In the genomic region with DNA sequence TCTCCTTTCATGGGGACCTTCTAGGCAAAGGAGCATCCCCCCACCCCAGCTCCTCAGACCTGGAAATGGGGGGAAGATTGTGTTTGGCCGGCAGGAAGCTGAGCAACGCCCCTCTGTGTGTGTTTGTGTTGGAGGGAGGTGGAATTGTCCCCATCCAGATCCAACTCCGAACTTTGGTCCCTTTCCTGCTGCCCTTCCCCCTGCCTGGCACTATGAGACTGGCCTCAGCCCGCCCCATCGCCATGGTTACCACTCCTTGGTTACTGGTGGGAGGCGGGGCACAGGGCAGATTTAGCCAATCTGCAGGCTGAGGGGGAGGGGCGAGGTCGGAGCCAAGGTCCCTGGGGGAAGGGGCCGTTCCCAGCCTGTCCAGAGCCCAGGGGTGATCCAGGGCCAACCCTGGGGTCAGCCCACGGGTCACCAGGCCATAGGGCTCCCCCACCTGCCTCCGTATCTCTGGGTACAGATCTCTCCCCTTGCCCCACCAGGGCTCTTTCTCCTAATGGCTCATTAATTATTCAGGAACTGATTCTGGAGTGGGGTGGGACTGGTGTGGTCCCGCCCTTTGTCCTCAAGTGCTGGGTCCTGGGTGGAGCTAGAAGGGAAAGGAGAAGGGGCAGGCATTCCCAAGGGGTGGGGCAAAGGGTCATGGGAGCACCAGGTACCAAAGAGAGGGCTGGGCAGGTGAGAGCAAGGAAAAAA, we compare ENCODE assay signal across 8 cellular contexts. TPM values are rescaled to one million over a fixed set of nuclear protein-coding genes. Genes with fewer than 3 reads are reported as not detected.
DNase-seq lines count a peak whose midpoint lies in the region; ATAC-seq and TF ChIP-seq lines count a peak whose summit lies in the region.

No MANE protein-coding gene starts in this region.

- H3K4me3 Mint-ChIP-seq in effector memory CD8-positive, alpha-beta T cell = no peak overlapping the region
- no peak overlapping the region for H3K4me3 Mint-ChIP-seq in activated CD4-positive, alpha-beta T cell treated with anti-CD3 and anti-CD28 coated beads, Interleukin-2, amount 10 ng/mL, durations not matched to agents 24 days and 14 days

- H3K27me3 Mint-ChIP-seq in effector memory CD8-positive, alpha-beta T cell = peaks cover 6 to 38% of the 10 kb centered on the region in 2 donors
- peaks cover 1% of the 10 kb centered on the region for H3K27me3 Mint-ChIP-seq in activated CD4-positive, alpha-beta T cell treated with anti-CD3 and anti-CD28 coated beads, Interleukin-2, amount 10 ng/mL, durations not matched to agents 24 days and 14 days

- intact Hi-C loops in activated CD4-positive, alpha-beta T cell treated with anti-CD3 and anti-CD28 coated beads, Interleukin-2, amount 10 ng/mL, durations not matched to agents 24 days and 14 days (cut with micrococcal nuclease) = no loop called here

- H3K9me3 Mint-ChIP-seq in effector memory CD8-positive, alpha-beta T cell = no peaks in the 10 kb centered on the region
- no peaks in the 10 kb centered on the region for H3K9me3 Mint-ChIP-seq in activated CD4-positive, alpha-beta T cell treated with anti-CD3 and anti-CD28 coated beads, Interleukin-2, amount 10 ng/mL, durations not matched to agents 24 days and 14 days

- no peaks in the 10 kb centered on the region for H3K9me3 ChIP-seq in RWPE2 (ENCODE audit: severe bottlenecking)
- no peaks in the 10 kb centered on the region for H3K9me3 ChIP-seq in iPS-18c (ENCODE audit: control insufficient read depth, insufficient read depth, low read length)
- H3K9me3 ChIP-seq in subcutaneous abdominal adipose tissue (ENCODE audit: control insufficient read depth in 5 of 5, low read length in 5 of 5) = no peaks in the 10 kb centered on the region

- peaks cover 6 to 8% of the 10 kb centered on the region in 2 donors for H3K4me1 Mint-ChIP-seq in effector memory CD8-positive, alpha-beta T cell (ENCODE audit: low read depth in 2 of 2)
- H3K4me1 Mint-ChIP-seq in activated CD4-positive, alpha-beta T cell treated with anti-CD3 and anti-CD28 coated beads, Interleukin-2, amount 10 ng/mL, durations not matched to agents 24 days and 14 days = peaks cover 5% of the 10 kb centered on the region

- DNase-seq in NCI-H1436 (lab: John Stamatoyannopoulos, UW) = peak; percentile 76
- no peak for DNase-seq in NCI-H1436 treated with DMSO at 0.1 percent for 48 hours (lab: John Stamatoyannopoulos, UW)
- DNase-seq in RWPE2 (ENCODE audit: low spot score) = peak; percentile 89
- DNase-seq in GM20000 (ENCODE audit: low spot score) = no peak
- no peak for DNase-seq in effector memory CD8-positive, alpha-beta T cell
- DNase-seq in activated CD4-positive, alpha-beta T cell treated with anti-CD3 and anti-CD28 coated beads, Interleukin-2, amount 10 ng/mL, durations not matched to agents 24 days and 14 days = no peak

- H3K27me3 ChIP-seq in RWPE2 (ENCODE audit: insufficient read depth, poor library complexity, severe bottlenecking) (no peaks in the 10 kb centered on the region), subcutaneous abdominal adipose tissue (ENCODE audit: control insufficient read depth in 5 of 5, insufficient read depth in 4 of 5, low read length in 5 of 5) (no peaks in the 10 kb centered on the region)

- 0 out of 3 replicates have a peak, but pooled peaks have one; percentile 7 for ATAC-seq in RWPE2 (ENCODE audit: low read depth)
- no peak for ATAC-seq in effector memory CD8-positive, alpha-beta T cell (replicated peaks)

- peaks cover 50% of the 10 kb centered on the region for H3K4me1 ChIP-seq in RWPE2 (ENCODE audit: insufficient read depth, poor library complexity, severe bottlenecking)
- peaks cover 13 to 98% (median 94%) of the 10 kb centered on the region in 5 donors for H3K4me1 ChIP-seq in subcutaneous abdominal adipose tissue (ENCODE audit: control insufficient read depth in 5 of 5, insufficient read depth in 5 of 5, low read length in 5 of 5)

- H3K36me3 ChIP-seq in RWPE2 (ENCODE audit: low read depth) (peaks cover 79% of the 10 kb centered on the region), subcutaneous abdominal adipose tissue (ENCODE audit: control insufficient read depth in 5 of 5, insufficient read depth in 5 of 5, low read length in 5 of 5) (peaks cover 0 to 7% (median 0%) of the 10 kb centered on the region in 5 donors)

- peaks cover 6% of the 10 kb centered on the region for H3K36me3 Mint-ChIP-seq in effector memory CD8-positive, alpha-beta T cell (ENCODE audit: insufficient read depth)
- no peaks in the 10 kb centered on the region for H3K36me3 Mint-ChIP-seq in activated CD4-positive, alpha-beta T cell treated with anti-CD3 and anti-CD28 coated beads, Interleukin-2, amount 10 ng/mL, durations not matched to agents 24 days and 14 days (ENCODE audit: low read depth)

- H3K27ac ChIP-seq in RWPE2 (ENCODE audit: poor library complexity, severe bottlenecking) (peak overlapping the region; percentile 74), subcutaneous abdominal adipose tissue (ENCODE audit: low read depth, low read length) (peak overlapping the region; percentile 85)

- no peak for TF ChIP-seq CTCF in RWPE2 (IDR thresholded peaks at IDR 0.05; ENCODE audit: poor library complexity, severe bottlenecking)
- no peak for TF ChIP-seq CTCF in GM20000 (IDR thresholded peaks at IDR 0.05; ENCODE audit: extremely low read depth, missing control alignments)

- H3K9ac ChIP-seq in subcutaneous abdominal adipose tissue (ENCODE audit: low read length in 5 of 5) = peak overlapping the region in 2 of 5 donors; percentile 4 to 26

- no peak overlapping the region for H3K27ac Mint-ChIP-seq in effector memory CD8-positive, alpha-beta T cell
- H3K27ac Mint-ChIP-seq in activated CD4-positive, alpha-beta T cell treated with anti-CD3 and anti-CD28 coated beads, Interleukin-2, amount 10 ng/mL, durations not matched to agents 24 days and 14 days = no peak overlapping the region

- no peak overlapping the region for H3K4me3 ChIP-seq in RWPE2 (ENCODE audit: severe bottlenecking)
- H3K4me3 ChIP-seq in iPS-18c (ENCODE audit: insufficient read depth, low read depth, low read length) = peak overlapping the region; percentile 31; the same call in 1 of the 2 replicates
- peak overlapping the region in 1 of 5 donors; percentile 4 for H3K4me3 ChIP-seq in subcutaneous abdominal adipose tissue (ENCODE audit: low read depth in 1 of 5, low read length in 5 of 5)

RNA-seq across cellular contexts. Expression of gene PTPRF, which starts 15.2 kb away (rescaled TPM):
- total RNA-seq in activated CD4-positive, alpha-beta T cell treated with anti-CD3 and anti-CD28 coated beads, Interleukin-2, amount 10 ng/mL, durations not matched to agents 24 days and 14 days = 2.1 and 2.7 TPM in 2 replicates

Comparison
In these comparisons a context has a peak if more than half of its experiments do, and no peak if none do; other contexts are left out.
1. DNase-seq: peak in NCI-H1436 (single experiment) and RWPE2 (single experiment); none in NCI-H1436 treated with DMSO at 0.1 percent for 48 hours (single experiment), GM20000 (single experiment), effector memory CD8-positive, alpha-beta T cell (0 of 3) and activated CD4-positive, alpha-beta T cell treated with anti-CD3 and anti-CD28 coated beads, Interleukin-2, amount 10 ng/mL, durations not matched to agents 24 days and 14 days (single experiment).